ENCODE assay signal across 10 cellular contexts in genomic region chr6:117399924-117400323, GRCh38. TPM values are rescaled to one million over a fixed set of nuclear protein-coding genes. Genes with fewer than 3 reads are reported as not detected.
DNase-seq lines count a peak whose midpoint lies in the region; ATAC-seq, FAIRE-seq and TF ChIP-seq lines count a peak whose summit lies in the region.
"Had no signal": no experiment of that assay in that cellular context is flagged by ENCODE, and none has a peak within 500 bp of the region (broad histone marks: within the 10 kb centered on the region; RNA-seq: fewer than 3 reads in every experiment).

No MANE protein-coding gene starts in this region.

- intact Hi-C loops in mucosa of descending colon (cut with DNase I, micrococcal nuclease) = no loop called here

- TF ChIP-seq CTCF in D721Med (IDR thresholded peaks at IDR 0.05; ENCODE audit: insufficient read depth, missing control alignments) (peak; percentile 6), mucosa of descending colon (IDR thresholded peaks at IDR 0.05) (no peak)

- DNase-seq in D721Med (ENCODE audit: insufficient read length, low spot score) (no peak), LHCN-M2 (ENCODE audit: low read depth) (peak; percentile 13), cerebellar cortex (ENCODE audit: low spot score) (peak; percentile 36), mucosa of descending colon (no peak), NCI-H524 treated with DMSO at 0.1 percent for 48 hours (lab: John Stamatoyannopoulos, UW) (no peak), NCI-H2171 (lab: John Stamatoyannopoulos, UW) (no peak), NCI-H446 (lab: John Stamatoyannopoulos, UW) (no peak)
- DNase-seq: NCI-H1436 treated with DMSO at 0.1 percent for 48 hours, pancreas had no signal

- no peaks in the 10 kb centered on the region for H3K9me3 ChIP-seq in mucosa of descending colon
- H3K9me3 ChIP-seq: pancreas had no signal

- no peak overlapping the region for H3K4me3 ChIP-seq in mucosa of descending colon
- H3K4me3 ChIP-seq: pancreas had no signal

- no peaks in the 10 kb centered on the region for H3K36me3 ChIP-seq in mucosa of descending colon (ENCODE audit: low read depth)
- H3K36me3 ChIP-seq: pancreas had no signal

- H3K4me1 ChIP-seq in mucosa of descending colon (ENCODE audit: low read depth) = no peaks in the 10 kb centered on the region
- H3K4me1 ChIP-seq: pancreas had no signal

- FAIRE-seq in D721Med (lab: Jason Lieb, UNC) = no peak
- FAIRE-seq: pancreas had no signal

- peak; percentile 34 for ATAC-seq in mucosa of descending colon
- no peak for ATAC-seq in HG03025 (IDR thresholded peaks at IDR 0.05; ENCODE audit: low FRiP score, unreplicated experiment)

RNA-seq across cellular contexts. Expression of gene ROS1, which starts 25.8 kb away (rescaled TPM):
- total RNA-seq in LHCN-M2 (2014; rRNA removed) = 49.3 and 53.4 TPM in 2 replicates
- 12.5 TPM for polyA plus RNA-seq in LHCN-M2 (2012)
- total RNA-seq in mucosa of descending colon = 1 to 10 TPM in 2 of 3 donors, under 1 TPM in 1; 0.38 to 1.1 (median 1.0) TPM

Comparison
In these comparisons a context has a peak if more than half of its experiments do, and no peak if none do; other contexts are left out.
1. DNase-seq: peak in LHCN-M2 (single experiment) and cerebellar cortex (single experiment); none in D721Med (single experiment), mucosa of descending colon (0 of 3), NCI-H524 treated with DMSO at 0.1 percent for 48 hours (single experiment), NCI-H2171 (single experiment) and NCI-H446 (0 of 2).
2. RNA of gene ROS1, which starts 25.8 kb away (total RNA-seq): 49.3 to 53.4 TPM in LHCN-M2; 0.38 to 1.1 TPM in mucosa of descending colon; every median in the first group is over 10 times any median in the second.